1 cellular context compared by ENCODE assay signal in the genomic region with DNA sequence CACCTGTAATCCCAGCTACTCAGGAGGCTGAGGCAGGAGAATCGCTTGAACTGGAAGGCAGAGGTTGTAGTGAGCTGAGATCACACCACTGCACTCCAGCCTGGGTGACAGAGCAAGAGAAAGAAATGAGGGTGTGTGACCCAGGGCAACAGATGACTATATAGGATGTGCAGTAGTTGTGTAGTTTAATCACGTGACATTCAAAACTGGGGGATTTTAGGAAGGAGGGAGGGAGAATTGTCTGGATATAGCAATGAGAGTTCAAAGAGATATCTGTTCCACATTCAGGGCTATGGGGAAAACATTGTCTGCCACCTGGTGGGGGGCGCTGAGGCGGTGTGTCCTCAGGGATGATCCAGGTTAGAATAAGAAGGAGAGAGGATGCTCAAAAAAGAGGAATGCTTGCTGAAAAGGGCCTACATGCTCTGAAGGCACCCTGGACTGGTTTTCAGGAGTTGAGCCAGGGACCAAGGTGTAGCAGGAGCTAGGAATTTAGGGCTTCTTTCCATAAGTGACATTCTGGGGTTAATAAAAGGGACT.
TF ChIP-seq lines count a peak whose summit lies in the region.

No MANE protein-coding gene starts in this region.

TF ChIP-seq in GM23338, 12 proteins besides CTCF, POLR2A, EP300 and RAD21 (continued from another document):
- TF ChIP-seq, protein P1, sequence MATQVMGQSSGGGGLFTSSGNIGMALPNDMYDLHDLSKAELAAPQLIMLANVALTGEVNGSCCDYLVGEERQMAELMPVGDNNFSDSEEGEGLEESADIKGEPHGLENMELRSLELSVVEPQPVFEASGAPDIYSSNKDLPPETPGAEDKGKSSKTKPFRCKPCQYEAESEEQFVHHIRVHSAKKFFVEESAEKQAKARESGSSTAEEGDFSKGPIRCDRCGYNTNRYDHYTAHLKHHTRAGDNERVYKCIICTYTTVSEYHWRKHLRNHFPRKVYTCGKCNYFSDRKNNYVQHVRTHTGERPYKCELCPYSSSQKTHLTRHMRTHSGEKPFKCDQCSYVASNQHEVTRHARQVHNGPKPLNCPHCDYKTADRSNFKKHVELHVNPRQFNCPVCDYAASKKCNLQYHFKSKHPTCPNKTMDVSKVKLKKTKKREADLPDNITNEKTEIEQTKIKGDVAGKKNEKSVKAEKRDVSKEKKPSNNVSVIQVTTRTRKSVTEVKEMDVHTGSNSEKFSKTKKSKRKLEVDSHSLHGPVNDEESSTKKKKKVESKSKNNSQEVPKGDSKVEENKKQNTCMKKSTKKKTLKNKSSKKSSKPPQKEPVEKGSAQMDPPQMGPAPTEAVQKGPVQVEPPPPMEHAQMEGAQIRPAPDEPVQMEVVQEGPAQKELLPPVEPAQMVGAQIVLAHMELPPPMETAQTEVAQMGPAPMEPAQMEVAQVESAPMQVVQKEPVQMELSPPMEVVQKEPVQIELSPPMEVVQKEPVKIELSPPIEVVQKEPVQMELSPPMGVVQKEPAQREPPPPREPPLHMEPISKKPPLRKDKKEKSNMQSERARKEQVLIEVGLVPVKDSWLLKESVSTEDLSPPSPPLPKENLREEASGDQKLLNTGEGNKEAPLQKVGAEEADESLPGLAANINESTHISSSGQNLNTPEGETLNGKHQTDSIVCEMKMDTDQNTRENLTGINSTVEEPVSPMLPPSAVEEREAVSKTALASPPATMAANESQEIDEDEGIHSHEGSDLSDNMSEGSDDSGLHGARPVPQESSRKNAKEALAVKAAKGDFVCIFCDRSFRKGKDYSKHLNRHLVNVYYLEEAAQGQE (IDR thresholded peaks at IDR 0.05; ENCODE audit: unreplicated experiment), result no peak
- TF ChIP-seq, protein P2, sequence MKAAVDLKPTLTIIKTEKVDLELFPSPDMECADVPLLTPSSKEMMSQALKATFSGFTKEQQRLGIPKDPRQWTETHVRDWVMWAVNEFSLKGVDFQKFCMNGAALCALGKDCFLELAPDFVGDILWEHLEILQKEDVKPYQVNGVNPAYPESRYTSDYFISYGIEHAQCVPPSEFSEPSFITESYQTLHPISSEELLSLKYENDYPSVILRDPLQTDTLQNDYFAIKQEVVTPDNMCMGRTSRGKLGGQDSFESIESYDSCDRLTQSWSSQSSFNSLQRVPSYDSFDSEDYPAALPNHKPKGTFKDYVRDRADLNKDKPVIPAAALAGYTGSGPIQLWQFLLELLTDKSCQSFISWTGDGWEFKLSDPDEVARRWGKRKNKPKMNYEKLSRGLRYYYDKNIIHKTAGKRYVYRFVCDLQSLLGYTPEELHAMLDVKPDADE (IDR thresholded peaks at IDR 0.05), result no peak
- TF ChIP-seq EZH2 (IDR thresholded peaks at IDR 0.05; ENCODE audit: low read depth, unreplicated experiment) (no peak), CREB1 (CRISPR knock-in tag; IDR thresholded peaks at IDR 0.05; ENCODE audit: low read depth) (no peak), NANOG (IDR thresholded peaks at IDR 0.05; ENCODE audit: borderline replicate concordance) (no peak), ZNF114 (CRISPR knock-in tag; IDR thresholded peaks at IDR 0.05) (no peak), ZNF331 (CRISPR knock-in tag; IDR thresholded peaks at IDR 0.05; ENCODE audit: low read depth) (no peak), EZH2phosphoT487 (IDR thresholded peaks at IDR 0.05; ENCODE audit: unreplicated experiment) (no peak)
- TF ChIP-seq, protein P3, sequence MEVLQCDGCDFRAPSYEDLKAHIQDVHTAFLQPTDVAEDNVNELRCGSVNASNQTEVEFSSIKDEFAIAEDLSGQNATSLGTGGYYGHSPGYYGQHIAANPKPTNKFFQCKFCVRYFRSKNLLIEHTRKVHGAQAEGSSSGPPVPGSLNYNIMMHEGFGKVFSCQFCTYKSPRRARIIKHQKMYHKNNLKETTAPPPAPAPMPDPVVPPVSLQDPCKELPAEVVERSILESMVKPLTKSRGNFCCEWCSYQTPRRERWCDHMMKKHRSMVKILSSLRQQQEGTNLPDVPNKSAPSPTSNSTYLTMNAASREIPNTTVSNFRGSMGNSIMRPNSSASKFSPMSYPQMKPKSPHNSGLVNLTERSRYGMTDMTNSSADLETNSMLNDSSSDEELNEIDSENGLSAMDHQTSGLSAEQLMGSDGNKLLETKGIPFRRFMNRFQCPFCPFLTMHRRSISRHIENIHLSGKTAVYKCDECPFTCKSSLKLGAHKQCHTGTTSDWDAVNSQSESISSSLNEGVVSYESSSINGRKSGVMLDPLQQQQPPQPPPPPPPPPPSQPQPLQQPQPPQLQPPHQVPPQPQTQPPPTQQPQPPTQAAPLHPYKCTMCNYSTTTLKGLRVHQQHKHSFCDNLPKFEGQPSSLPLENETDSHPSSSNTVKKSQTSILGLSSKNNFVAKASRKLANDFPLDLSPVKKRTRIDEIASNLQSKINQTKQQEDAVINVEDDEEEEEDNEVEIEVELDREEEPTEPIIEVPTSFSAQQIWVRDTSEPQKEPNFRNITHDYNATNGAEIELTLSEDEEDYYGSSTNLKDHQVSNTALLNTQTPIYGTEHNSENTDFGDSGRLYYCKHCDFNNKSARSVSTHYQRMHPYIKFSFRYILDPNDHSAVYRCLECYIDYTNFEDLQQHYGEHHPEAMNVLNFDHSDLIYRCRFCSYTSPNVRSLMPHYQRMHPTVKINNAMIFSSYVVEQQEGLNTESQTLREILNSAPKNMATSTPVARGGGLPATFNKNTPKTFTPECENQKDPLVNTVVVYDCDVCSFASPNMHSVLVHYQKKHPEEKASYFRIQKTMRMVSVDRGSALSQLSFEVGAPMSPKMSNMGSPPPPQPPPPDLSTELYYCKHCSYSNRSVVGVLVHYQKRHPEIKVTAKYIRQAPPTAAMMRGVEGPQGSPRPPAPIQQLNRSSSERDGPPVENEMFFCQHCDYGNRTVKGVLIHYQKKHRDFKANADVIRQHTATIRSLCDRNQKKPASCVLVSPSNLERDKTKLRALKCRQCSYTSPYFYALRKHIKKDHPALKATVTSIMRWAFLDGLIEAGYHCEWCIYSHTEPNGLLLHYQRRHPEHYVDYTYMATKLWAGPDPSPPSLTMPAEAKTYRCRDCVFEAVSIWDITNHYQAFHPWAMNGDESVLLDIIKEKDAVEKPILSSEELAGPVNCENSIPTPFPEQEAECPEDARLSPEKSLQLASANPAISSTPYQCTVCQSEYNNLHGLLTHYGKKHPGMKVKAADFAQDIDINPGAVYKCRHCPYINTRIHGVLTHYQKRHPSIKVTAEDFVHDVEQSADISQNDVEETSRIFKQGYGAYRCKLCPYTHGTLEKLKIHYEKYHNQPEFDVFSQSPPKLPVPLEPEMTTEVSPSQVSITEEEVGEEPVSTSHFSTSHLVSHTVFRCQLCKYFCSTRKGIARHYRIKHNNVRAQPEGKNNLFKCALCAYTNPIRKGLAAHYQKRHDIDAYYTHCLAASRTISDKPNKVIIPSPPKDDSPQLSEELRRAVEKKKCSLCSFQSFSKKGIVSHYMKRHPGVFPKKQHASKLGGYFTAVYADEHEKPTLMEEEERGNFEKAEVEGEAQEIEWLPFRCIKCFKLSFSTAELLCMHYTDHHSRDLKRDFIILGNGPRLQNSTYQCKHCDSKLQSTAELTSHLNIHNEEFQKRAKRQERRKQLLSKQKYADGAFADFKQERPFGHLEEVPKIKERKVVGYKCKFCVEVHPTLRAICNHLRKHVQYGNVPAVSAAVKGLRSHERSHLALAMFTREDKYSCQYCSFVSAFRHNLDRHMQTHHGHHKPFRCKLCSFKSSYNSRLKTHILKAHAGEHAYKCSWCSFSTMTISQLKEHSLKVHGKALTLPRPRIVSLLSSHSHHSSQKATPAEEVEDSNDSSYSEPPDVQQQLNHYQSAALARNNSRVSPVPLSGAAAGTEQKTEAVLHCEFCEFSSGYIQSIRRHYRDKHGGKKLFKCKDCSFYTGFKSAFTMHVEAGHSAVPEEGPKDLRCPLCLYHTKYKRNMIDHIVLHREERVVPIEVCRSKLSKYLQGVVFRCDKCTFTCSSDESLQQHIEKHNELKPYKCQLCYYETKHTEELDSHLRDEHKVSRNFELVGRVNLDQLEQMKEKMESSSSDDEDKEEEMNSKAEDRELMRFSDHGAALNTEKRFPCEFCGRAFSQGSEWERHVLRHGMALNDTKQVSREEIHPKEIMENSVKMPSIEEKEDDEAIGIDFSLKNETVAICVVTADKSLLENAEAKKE (CRISPR knock-in tag; IDR thresholded peaks at IDR 0.05), result no peak
